Comparison of ENCODE assay signal across 8 cellular contexts in genomic region chr16:85395207-85395912, GRCh38.
DNase-seq lines count a peak whose midpoint lies in the region; ATAC-seq and TF ChIP-seq lines count a peak whose summit lies in the region.

No MANE protein-coding gene starts in this region.

- ATAC-seq in GM19395 (IDR thresholded peaks at IDR 0.05; ENCODE audit: unreplicated experiment) (no peak), HG03280 (IDR thresholded peaks at IDR 0.05; ENCODE audit: unreplicated experiment) (no peak)

- H3K27ac Mint-ChIP-seq in osteocyte (ENCODE audit: unreplicated experiment) = peak overlapping the region; percentile 90

- H3K9me3 Mint-ChIP-seq in osteocyte (ENCODE audit: unreplicated experiment) = no peaks in the 10 kb centered on the region

- CTCF ChIA-PET in RWPE1 (lab: Yijun Ruan, JAX) = interaction anchor here (1.1 to 3.0 kb wide), 3 partner anchors 21 to 30 kb away, joined by 3 to 12 read pairs (median 4); no protein-coding TSS in a partner anchor

- peaks cover 49% of the 10 kb centered on the region for H3K4me1 Mint-ChIP-seq in osteocyte (ENCODE audit: unreplicated experiment)

- no peak overlapping the region for H3K4me3 Mint-ChIP-seq in osteocyte (ENCODE audit: unreplicated experiment)

- DNase-seq in DMS153 (lab: John Stamatoyannopoulos, UW) (peak; percentile 96), HT-29 (ENCODE audit: low spot score) (peak; percentile 94), RWPE1 (ENCODE audit: low spot score) (peak; percentile 96), fibroblast of pulmonary artery (ENCODE audit: low read depth) (peak; percentile 99), osteocyte (ENCODE audit: extremely low spot score, unreplicated experiment) (peak; percentile 92), NOMO-1 treated with dmso at 0.1 percent for 144 hours (lab: John Stamatoyannopoulos, UW; ENCODE audit: unreplicated experiment) (no peak)

- no peak for TF ChIP-seq CTCF in RWPE1 (conservative IDR thresholded peaks at IDR 0.05; ENCODE audit: low read depth)
- TF ChIP-seq CTCF in fibroblast of pulmonary artery (IDR thresholded peaks at IDR 0.05; ENCODE audit: low read length, missing control alignments) = no peak
- TF ChIP-seq CTCF in osteocyte (IDR thresholded peaks at IDR 0.05) = no peak

- no peaks in the 10 kb centered on the region for H3K36me3 Mint-ChIP-seq in osteocyte (ENCODE audit: unreplicated experiment)

- POLR2A ChIA-PET in RWPE1 (lab: Yijun Ruan, JAX; ENCODE audit: low non-redundant PET) = interaction anchor here (0.6 kb wide), 1 partner anchor 24 kb away, joined by 3 read pairs; no protein-coding TSS in a partner anchor

- no peak overlapping the region for H3K4me3 ChIP-seq in fibroblast of pulmonary artery (replicated peaks; ENCODE audit: low read depth, low read length)

- H3K27me3 Mint-ChIP-seq in osteocyte (ENCODE audit: unreplicated experiment) = no peaks in the 10 kb centered on the region

- H3K27ac ChIP-seq in RWPE1 = peak overlapping the region; percentile 100
